1 cellular context compared by ENCODE assay signal in the genomic region with DNA sequence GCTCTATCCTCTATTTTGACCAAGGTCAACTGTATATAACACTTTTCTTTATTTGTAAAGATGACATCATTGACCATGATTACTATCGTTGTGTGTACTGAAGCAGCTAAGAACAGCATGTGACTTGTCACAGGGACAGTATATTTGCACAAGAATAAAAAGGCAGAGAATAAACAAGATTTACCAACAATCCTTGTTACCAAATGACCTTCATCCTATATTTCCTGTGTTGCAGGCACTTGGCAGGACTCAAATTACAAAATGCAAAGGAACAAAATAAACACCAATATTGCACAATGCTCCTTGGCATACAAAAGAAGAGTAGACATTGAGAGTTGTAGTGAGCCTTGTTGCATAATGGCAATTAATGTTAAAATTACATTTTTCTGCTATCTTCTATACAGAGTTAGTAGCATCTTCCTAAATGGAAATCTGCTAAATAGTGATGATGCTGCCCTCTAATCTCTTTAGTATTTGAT.
A peak's percentile ranks its signal among the peaks of the same experiment; 100 is the strongest.
TF ChIP-seq lines count a peak whose summit lies in the region.

No MANE protein-coding gene starts in this region.

TF ChIP-seq in HepG2, 621 proteins besides CTCF, POLR2A, EP300 and RAD21 (continued from another document and continues in another):
- TF ChIP-seq, protein P1, sequence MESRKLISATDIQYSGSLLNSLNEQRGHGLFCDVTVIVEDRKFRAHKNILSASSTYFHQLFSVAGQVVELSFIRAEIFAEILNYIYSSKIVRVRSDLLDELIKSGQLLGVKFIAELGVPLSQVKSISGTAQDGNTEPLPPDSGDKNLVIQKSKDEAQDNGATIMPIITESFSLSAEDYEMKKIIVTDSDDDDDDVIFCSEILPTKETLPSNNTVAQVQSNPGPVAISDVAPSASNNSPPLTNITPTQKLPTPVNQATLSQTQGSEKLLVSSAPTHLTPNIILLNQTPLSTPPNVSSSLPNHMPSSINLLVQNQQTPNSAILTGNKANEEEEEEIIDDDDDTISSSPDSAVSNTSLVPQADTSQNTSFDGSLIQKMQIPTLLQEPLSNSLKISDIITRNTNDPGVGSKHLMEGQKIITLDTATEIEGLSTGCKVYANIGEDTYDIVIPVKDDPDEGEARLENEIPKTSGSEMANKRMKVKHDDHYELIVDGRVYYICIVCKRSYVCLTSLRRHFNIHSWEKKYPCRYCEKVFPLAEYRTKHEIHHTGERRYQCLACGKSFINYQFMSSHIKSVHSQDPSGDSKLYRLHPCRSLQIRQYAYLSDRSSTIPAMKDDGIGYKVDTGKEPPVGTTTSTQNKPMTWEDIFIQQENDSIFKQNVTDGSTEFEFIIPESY (CRISPR knock-in tag; IDR thresholded peaks at IDR 0.05) = peak; percentile 72
- peak; percentile 75; the same call in 1 of the 2 replicates for TF ChIP-seq JDP2 (CRISPR knock-in tag; IDR thresholded peaks at IDR 0.05; ENCODE audit: borderline replicate concordance)
- TF ChIP-seq SNAPC5 (CRISPR knock-in tag; IDR thresholded peaks at IDR 0.05; ENCODE audit: borderline replicate concordance) = peak; percentile 78; the same call in 1 of the 2 replicates
- TF ChIP-seq, protein P2, sequence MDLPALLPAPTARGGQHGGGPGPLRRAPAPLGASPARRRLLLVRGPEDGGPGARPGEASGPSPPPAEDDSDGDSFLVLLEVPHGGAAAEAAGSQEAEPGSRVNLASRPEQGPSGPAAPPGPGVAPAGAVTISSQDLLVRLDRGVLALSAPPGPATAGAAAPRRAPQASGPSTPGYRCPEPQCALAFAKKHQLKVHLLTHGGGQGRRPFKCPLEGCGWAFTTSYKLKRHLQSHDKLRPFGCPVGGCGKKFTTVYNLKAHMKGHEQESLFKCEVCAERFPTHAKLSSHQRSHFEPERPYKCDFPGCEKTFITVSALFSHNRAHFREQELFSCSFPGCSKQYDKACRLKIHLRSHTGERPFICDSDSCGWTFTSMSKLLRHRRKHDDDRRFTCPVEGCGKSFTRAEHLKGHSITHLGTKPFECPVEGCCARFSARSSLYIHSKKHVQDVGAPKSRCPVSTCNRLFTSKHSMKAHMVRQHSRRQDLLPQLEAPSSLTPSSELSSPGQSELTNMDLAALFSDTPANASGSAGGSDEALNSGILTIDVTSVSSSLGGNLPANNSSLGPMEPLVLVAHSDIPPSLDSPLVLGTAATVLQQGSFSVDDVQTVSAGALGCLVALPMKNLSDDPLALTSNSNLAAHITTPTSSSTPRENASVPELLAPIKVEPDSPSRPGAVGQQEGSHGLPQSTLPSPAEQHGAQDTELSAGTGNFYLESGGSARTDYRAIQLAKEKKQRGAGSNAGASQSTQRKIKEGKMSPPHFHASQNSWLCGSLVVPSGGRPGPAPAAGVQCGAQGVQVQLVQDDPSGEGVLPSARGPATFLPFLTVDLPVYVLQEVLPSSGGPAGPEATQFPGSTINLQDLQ (CRISPR knock-in tag; IDR thresholded peaks at IDR 0.05) = no peak
- TF ChIP-seq ZNF329 (CRISPR knock-in tag; IDR thresholded peaks at IDR 0.05; ENCODE audit: low read depth) = peak; percentile 46; the same call in 1 of the 2 replicates
- TF ChIP-seq ZNF138 (CRISPR knock-in tag; IDR thresholded peaks at IDR 0.05; ENCODE audit: low read depth) = no peak
- TF ChIP-seq, protein P3, sequence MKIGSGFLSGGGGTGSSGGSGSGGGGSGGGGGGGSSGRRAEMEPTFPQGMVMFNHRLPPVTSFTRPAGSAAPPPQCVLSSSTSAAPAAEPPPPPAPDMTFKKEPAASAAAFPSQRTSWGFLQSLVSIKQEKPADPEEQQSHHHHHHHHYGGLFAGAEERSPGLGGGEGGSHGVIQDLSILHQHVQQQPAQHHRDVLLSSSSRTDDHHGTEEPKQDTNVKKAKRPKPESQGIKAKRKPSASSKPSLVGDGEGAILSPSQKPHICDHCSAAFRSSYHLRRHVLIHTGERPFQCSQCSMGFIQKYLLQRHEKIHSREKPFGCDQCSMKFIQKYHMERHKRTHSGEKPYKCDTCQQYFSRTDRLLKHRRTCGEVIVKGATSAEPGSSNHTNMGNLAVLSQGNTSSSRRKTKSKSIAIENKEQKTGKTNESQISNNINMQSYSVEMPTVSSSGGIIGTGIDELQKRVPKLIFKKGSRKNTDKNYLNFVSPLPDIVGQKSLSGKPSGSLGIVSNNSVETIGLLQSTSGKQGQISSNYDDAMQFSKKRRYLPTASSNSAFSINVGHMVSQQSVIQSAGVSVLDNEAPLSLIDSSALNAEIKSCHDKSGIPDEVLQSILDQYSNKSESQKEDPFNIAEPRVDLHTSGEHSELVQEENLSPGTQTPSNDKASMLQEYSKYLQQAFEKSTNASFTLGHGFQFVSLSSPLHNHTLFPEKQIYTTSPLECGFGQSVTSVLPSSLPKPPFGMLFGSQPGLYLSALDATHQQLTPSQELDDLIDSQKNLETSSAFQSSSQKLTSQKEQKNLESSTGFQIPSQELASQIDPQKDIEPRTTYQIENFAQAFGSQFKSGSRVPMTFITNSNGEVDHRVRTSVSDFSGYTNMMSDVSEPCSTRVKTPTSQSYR (CRISPR knock-in tag; IDR thresholded peaks at IDR 0.05; ENCODE audit: borderline replicate concordance) = peak; percentile 79; the same call in 1 of the 2 replicates
- TF ChIP-seq, protein P4, sequence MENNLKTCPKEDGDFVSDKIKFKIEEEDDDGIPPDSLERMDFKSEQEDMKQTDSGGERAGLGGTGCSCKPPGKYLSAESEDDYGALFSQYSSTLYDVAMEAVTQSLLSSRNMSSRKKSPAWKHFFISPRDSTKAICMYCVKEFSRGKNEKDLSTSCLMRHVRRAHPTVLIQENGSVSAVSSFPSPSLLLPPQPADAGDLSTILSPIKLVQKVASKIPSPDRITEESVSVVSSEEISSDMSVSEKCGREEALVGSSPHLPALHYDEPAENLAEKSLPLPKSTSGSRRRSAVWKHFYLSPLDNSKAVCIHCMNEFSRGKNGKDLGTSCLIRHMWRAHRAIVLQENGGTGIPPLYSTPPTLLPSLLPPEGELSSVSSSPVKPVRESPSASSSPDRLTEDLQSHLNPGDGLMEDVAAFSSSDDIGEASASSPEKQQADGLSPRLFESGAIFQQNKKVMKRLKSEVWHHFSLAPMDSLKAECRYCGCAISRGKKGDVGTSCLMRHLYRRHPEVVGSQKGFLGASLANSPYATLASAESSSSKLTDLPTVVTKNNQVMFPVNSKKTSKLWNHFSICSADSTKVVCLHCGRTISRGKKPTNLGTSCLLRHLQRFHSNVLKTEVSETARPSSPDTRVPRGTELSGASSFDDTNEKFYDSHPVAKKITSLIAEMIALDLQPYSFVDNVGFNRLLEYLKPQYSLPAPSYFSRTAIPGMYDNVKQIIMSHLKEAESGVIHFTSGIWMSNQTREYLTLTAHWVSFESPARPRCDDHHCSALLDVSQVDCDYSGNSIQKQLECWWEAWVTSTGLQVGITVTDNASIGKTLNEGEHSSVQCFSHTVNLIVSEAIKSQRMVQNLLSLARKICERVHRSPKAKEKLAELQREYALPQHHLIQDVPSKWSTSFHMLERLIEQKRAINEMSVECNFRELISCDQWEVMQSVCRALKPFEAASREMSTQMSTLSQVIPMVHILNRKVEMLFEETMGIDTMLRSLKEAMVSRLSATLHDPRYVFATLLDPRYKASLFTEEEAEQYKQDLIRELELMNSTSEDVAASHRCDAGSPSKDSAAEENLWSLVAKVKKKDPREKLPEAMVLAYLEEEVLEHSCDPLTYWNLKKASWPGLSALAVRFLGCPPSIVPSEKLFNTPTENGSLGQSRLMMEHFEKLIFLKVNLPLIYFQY (CRISPR knock-in tag; IDR thresholded peaks at IDR 0.05; ENCODE audit: borderline replicate concordance) = no peak; the same call in 1 of the 2 replicates
- no peak for TF ChIP-seq ZNF234 (CRISPR knock-in tag; conservative IDR thresholded peaks at IDR 0.05)
- TF ChIP-seq PLRG1 (conservative IDR thresholded peaks at IDR 0.05) = no peak
- TF ChIP-seq ATF7-NPFF (CRISPR knock-in tag; IDR thresholded peaks at IDR 0.05; ENCODE audit: low read depth) = peak; percentile 53
- peak; percentile 87 for TF ChIP-seq TEAD3 (CRISPR knock-in tag; optimal IDR thresholded peaks at IDR 0.05; ENCODE audit: borderline replicate concordance)
- peak; percentile 100 for TF ChIP-seq ARID5B (CRISPR knock-in tag; IDR thresholded peaks at IDR 0.05)
- TF ChIP-seq TBX3 (IDR thresholded peaks at IDR 0.05; ENCODE audit: borderline replicate concordance) = peak; percentile 99
- TF ChIP-seq ZNF644 (CRISPR knock-in tag; IDR thresholded peaks at IDR 0.05; ENCODE audit: low read depth) = peak; percentile 94
- peak; percentile 98 for TF ChIP-seq PITX1 (CRISPR knock-in tag; IDR thresholded peaks at IDR 0.05)
- peak; percentile 7; the same call in 1 of the 2 replicates for TF ChIP-seq NFE2L2 (IDR thresholded peaks at IDR 0.05; ENCODE audit: low read length)
- TF ChIP-seq KDM4B (CRISPR knock-in tag; IDR thresholded peaks at IDR 0.05) = peak; percentile 99
- no peak for TF ChIP-seq CHCHD3 (CRISPR knock-in tag; IDR thresholded peaks at IDR 0.05)
- peak; percentile 99 for TF ChIP-seq NR2F6 (IDR thresholded peaks at IDR 0.05)
- peak; percentile 96 for TF ChIP-seq NR2F6 (CRISPR knock-in tag; IDR thresholded peaks at IDR 0.05)
- TF ChIP-seq, protein P5, sequence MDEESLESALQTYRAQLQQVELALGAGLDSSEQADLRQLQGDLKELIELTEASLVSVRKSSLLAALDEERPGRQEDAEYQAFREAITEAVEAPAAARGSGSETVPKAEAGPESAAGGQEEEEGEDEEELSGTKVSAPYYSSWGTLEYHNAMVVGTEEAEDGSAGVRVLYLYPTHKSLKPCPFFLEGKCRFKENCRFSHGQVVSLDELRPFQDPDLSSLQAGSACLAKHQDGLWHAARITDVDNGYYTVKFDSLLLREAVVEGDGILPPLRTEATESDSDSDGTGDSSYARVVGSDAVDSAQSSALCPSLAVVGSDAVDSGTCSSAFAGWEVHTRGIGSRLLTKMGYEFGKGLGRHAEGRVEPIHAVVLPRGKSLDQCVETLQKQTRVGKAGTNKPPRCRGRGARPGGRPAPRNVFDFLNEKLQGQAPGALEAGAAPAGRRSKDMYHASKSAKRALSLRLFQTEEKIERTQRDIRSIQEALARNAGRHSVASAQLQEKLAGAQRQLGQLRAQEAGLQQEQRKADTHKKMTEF (CRISPR knock-in tag; IDR thresholded peaks at IDR 0.05) = peak; percentile 100
- TF ChIP-seq ATF4 (CRISPR knock-in tag; IDR thresholded peaks at IDR 0.05) = peak in 1 of 2 experiments; percentile 96; a peak in 2 of 4 replicates
- peak; percentile 99 for TF ChIP-seq ZNF703 (CRISPR knock-in tag; IDR thresholded peaks at IDR 0.05; ENCODE audit: borderline replicate concordance)
- TF ChIP-seq MIXL1 (CRISPR knock-in tag; IDR thresholded peaks at IDR 0.05) = peak; percentile 100
- TF ChIP-seq ZNF275 (CRISPR knock-in tag; IDR thresholded peaks at IDR 0.05; ENCODE audit: borderline replicate concordance) = peak; percentile 95; the same call in 1 of the 2 replicates
- TF ChIP-seq ZEB1 (IDR thresholded peaks at IDR 0.05; ENCODE audit: insufficient replicate concordance, low read depth) = peak; percentile 65
- TF ChIP-seq CEBPB (IDR thresholded peaks at IDR 0.05; ENCODE audit: borderline replicate concordance, low read depth, low read length) = peak; percentile 100
- peak; percentile 37; the same call in 1 of the 2 replicates for TF ChIP-seq FOSL1 (CRISPR knock-in tag; IDR thresholded peaks at IDR 0.05; ENCODE audit: borderline replicate concordance)
- TF ChIP-seq ZNF256 (CRISPR knock-in tag; conservative IDR thresholded peaks at IDR 0.05) = no peak
- peak; percentile 100 for TF ChIP-seq SIX4 (CRISPR knock-in tag; IDR thresholded peaks at IDR 0.05)
- TF ChIP-seq THAP11 (CRISPR knock-in tag; IDR thresholded peaks at IDR 0.05) = peak; percentile 92
- TF ChIP-seq ZNF678 (CRISPR knock-in tag; IDR thresholded peaks at IDR 0.05) = peak; percentile 42; the same call in 1 of the 2 replicates
- no peak; the same call in 1 of the 2 replicates for TF ChIP-seq ZNF367 (CRISPR knock-in tag; IDR thresholded peaks at IDR 0.05; ENCODE audit: borderline replicate concordance)
